ENCODE assay signal across 22 cellular contexts in the genomic region with DNA sequence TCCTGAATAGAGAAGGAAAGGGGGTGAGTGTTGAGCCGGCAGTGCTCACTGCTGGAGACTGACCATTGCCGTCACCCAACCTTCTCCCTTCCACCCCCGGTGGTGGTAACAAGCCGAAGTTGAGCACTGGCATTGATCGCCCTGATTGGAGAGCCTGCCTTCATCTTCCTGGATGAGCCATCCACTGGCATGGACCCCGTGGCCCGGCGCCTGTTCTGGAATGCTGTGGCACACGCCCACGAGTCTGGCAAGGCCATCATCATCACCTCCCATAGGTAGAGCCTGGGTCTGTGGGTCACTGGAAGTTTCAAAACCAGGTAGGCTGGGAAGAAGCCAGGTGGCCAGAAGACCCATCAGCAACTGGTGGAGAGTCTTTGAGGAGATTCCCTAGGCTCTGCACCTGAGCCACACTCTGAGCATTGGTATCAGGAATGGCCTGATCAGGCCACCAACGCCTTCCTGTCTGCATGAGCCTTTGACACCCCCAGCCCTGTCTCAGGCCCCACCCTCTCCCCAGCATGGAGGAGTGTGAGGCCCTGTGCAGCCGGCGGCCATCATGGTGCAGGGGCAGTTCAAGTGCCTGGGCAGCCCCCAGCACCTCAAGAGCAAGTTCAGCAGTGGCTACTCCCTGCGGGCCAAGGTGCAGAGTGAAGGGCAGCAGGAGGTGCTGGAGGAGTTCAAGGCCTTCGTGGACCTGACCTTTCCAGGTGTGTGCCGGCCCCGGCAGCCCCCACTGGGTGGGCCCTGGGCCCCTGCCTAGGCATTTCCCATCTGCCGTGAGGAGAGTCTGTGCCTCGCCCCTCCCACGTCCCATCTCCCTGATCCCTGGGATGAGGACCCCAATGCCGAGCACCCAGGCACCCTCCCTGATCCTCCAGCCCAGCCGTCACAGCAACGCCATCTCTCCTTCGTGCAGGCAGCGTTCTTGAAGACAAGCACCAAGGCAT. TPM values are rescaled to one million over a fixed set of nuclear protein-coding genes. Genes with fewer than 3 reads are reported as not detected.
DNase-seq lines count a peak whose midpoint lies in the region; ATAC-seq, FAIRE-seq and TF ChIP-seq lines count a peak whose summit lies in the region.
"Had no signal": no experiment of that assay in that cellular context is flagged by ENCODE, and none has a peak within 500 bp of the region (broad histone marks: within the 10 kb centered on the region; RNA-seq: fewer than 3 reads in every experiment).

No MANE protein-coding gene starts in this region.

- H3K4me1 Mint-ChIP-seq in brain, result peaks cover 22% of the 10 kb centered on the region

- no peaks in the 10 kb centered on the region for H3K36me3 Mint-ChIP-seq in brain
- H3K36me3 Mint-ChIP-seq: IgD-negative memory B cell had no signal

- H3K4me3 ChIP-seq in sigmoid colon, result no peak overlapping the region
- H3K4me3 ChIP-seq: A549, GM23248 had no signal

- ATAC-seq in HG02678 (IDR thresholded peaks at IDR 0.05; ENCODE audit: unreplicated experiment), result no peak
- no peak for ATAC-seq in GM19023 (IDR thresholded peaks at IDR 0.05; ENCODE audit: unreplicated experiment)
- ATAC-seq: A549 had no signal

- intact Hi-C loops in sigmoid colon (cut with DNase I), result loop anchor here (5.0 kb wide), 3 partner anchors 58 to 458 kb away; partner anchors contain the start of gene FLYWCH2

- no peaks in the 10 kb centered on the region for H3K9me3 ChIP-seq in sigmoid colon
- H3K9me3 ChIP-seq: A549, Caco-2 had no signal

- DNase-seq in activated effector memory CD4-positive, alpha-beta T cell treated with anti-CD3 and anti-CD28 coated beads, Interleukin-2, amount 50 U/mL, for 16 hours, result peak; percentile 44
- DNase-seq in activated effector memory CD4-positive, alpha-beta T cell treated with Interleukin-2 at 50 U/mL for 16 hours, result no peak
- DNase-seq in GM12891 (ENCODE audit: insufficient read length, low spot score), result no peak
- peak; percentile 58 for DNase-seq in sigmoid colon
- DNase-seq in NCI-H1694 treated with DMSO at 0.1 percent for 48 hours (lab: John Stamatoyannopoulos, UW), result no peak
- DNase-seq: AML-193; CD4-positive, alpha-beta T cell; DMS79 treated with DMSO at 0.1 percent for 48 hours; GF-D8; GM23248; HCEC 1CT had no signal

- FAIRE-seq in GM12891 (lab: Jason Lieb, UNC), result peak; percentile 26
- FAIRE-seq: A549, GM19239 had no signal

- peak overlapping the region in 3 of 5 experiments; percentile 14 to 65 (median 20) for H3K27ac Mint-ChIP-seq in brain
- H3K27ac Mint-ChIP-seq: CD4-positive, alpha-beta T cell had no signal

- H3K4me3 Mint-ChIP-seq in brain, result no peak overlapping the region
- H3K4me3 Mint-ChIP-seq: CD4-positive, alpha-beta T cell had no signal

- H3K9me3 Mint-ChIP-seq in brain, result peaks cover 0 to 5% (median 0%) of the 10 kb centered on the region in 5 experiments
- H3K9me3 Mint-ChIP-seq: CD4-positive, alpha-beta T cell; IgD-negative memory B cell had no signal

- H3K27me3 ChIP-seq in sigmoid colon, result no peaks in the 10 kb centered on the region

- TF ChIP-seq POLR2A in GM12891 (IDR thresholded peaks at IDR 0.05; ENCODE audit: low read depth, low read length) (no peak), sigmoid colon (IDR thresholded peaks at IDR 0.05) (no peak)

- TF ChIP-seq CTCF in brain (conservative IDR thresholded peaks at IDR 0.05) (no peak), sigmoid colon (IDR thresholded peaks at IDR 0.05) (no peak)

- H3K27ac ChIP-seq in sigmoid colon, result no peak overlapping the region
- H3K27ac ChIP-seq: 22Rv1, A549, C4-2B, GM23248, HL-60 had no signal

- no peaks in the 10 kb centered on the region for H3K36me3 ChIP-seq in sigmoid colon

- TF ChIP-seq EP300 in sigmoid colon (IDR thresholded peaks at IDR 0.05), result no peak

- H3K27me3 Mint-ChIP-seq in brain, result peaks cover 6% of the 10 kb centered on the region
- H3K27me3 Mint-ChIP-seq: CD4-positive, alpha-beta T cell had no signal

- WGBS in sigmoid colon, 2 donors, result 92 to 94% methylated on average over 25 of the region's 25 CpGs

- H3K4me1 ChIP-seq in sigmoid colon, result peaks cover 0 to 7% (median 3%) of the 10 kb centered on the region in 4 donors

TF ChIP-seq in GM12891, 5 proteins besides CTCF, POLR2A, EP300 and RAD21:
- TF ChIP-seq SPI1 (IDR thresholded peaks at IDR 0.05; ENCODE audit: low read depth, low read length) (no peak), PAX5 (IDR thresholded peaks at IDR 0.05; ENCODE audit: insufficient read depth, low read length, severe bottlenecking) (no peak), POLR2AphosphoS5 (IDR thresholded peaks at IDR 0.05; ENCODE audit: low read depth, low read length) (no peak)

RNA-seq across cellular contexts. Expression of gene CCNF, which starts 4.9 kb away (rescaled TPM):
- 9.7 TPM for polyA plus RNA-seq in GM12891 (2012; ENCODE audit: low read depth, missing spikeins)
- polyA plus RNA-seq in brain (ENCODE audit: insufficient read depth, low read depth, low replicate concordance) (17.3 TPM), sigmoid colon (10 to 100 TPM in 1 of 3 donors, 1 to 10 TPM in 1, under 1 TPM in 1; 0.60 to 11.6 (median 1.2) TPM)
- total RNA-seq in sigmoid colon, result 1 to 10 TPM in 2 of 4 donors, under 1 TPM in 2; 0.71 to 1.9 (median 1.1) TPM

RNA-seq across cellular contexts. Expression of gene TEDC2, which starts 35.6 kb away (rescaled TPM):
- 10.8 TPM for polyA plus RNA-seq in GM12891 (2012; ENCODE audit: low read depth, missing spikeins)
- polyA plus RNA-seq in brain (ENCODE audit: insufficient read depth, low read depth, low replicate concordance), result 20.4 TPM
- 1 to 10 TPM in 1 of 4 donors, not detected in 3; 8.3 TPM for total RNA-seq in sigmoid colon
- polyA plus RNA-seq in sigmoid colon, result 10 to 100 TPM in 1 of 3 donors, 1 to 10 TPM in 1, under 1 TPM in 1; 0.60 to 10.6 (median 2.3) TPM

RNA-seq across cellular contexts. Expression of gene NTN3, which starts 46.8 kb away (rescaled TPM):
- polyA plus RNA-seq in GM12891 (2012; ENCODE audit: low read depth, missing spikeins), result not detected
- polyA plus RNA-seq in brain (ENCODE audit: insufficient read depth, low read depth, low replicate concordance) (0.58 TPM), sigmoid colon (under 1 TPM in 1 of 3 donors, not detected in 2; 0.13 TPM)
- under 1 TPM in 1 of 4 donors, not detected in 3; 0.83 TPM for total RNA-seq in sigmoid colon
- total RNA-seq: CD4-positive, alpha-beta T cell; GM23248; HT1080 had no signal
- polyA plus RNA-seq: A549, GM23248, IgD-negative memory B cell had no signal

RNA-seq across cellular contexts. Expression of gene TBC1D24, which starts 50.6 kb away (rescaled TPM):
- 1.1 TPM for polyA plus RNA-seq in GM12891 (2012; ENCODE audit: low read depth, missing spikeins)
- polyA plus RNA-seq in brain (ENCODE audit: insufficient read depth, low read depth, low replicate concordance), result 23.3 TPM
- total RNA-seq in sigmoid colon, result 10 to 100 TPM in 2 of 4 donors, 1 to 10 TPM in 2; 5.9 to 16.1 (median 10.5) TPM
- 1 to 10 TPM in 2 of 3 donors, under 1 TPM in 1; 0.60 to 6.5 (median 1.4) TPM for polyA plus RNA-seq in sigmoid colon

Comparison
In these comparisons a context has a peak if more than half of its experiments do, and no peak if none do; other contexts are left out.
1. DNase-seq: peak in activated effector memory CD4-positive, alpha-beta T cell treated with anti-CD3 and anti-CD28 coated beads, Interleukin-2, amount 50 U/mL, for 16 hours (single experiment) and sigmoid colon (single experiment); none in activated effector memory CD4-positive, alpha-beta T cell treated with Interleukin-2 at 50 U/mL for 16 hours (single experiment), GM12891 (single experiment) and NCI-H1694 treated with DMSO at 0.1 percent for 48 hours (single experiment).